In the genomic region with DNA sequence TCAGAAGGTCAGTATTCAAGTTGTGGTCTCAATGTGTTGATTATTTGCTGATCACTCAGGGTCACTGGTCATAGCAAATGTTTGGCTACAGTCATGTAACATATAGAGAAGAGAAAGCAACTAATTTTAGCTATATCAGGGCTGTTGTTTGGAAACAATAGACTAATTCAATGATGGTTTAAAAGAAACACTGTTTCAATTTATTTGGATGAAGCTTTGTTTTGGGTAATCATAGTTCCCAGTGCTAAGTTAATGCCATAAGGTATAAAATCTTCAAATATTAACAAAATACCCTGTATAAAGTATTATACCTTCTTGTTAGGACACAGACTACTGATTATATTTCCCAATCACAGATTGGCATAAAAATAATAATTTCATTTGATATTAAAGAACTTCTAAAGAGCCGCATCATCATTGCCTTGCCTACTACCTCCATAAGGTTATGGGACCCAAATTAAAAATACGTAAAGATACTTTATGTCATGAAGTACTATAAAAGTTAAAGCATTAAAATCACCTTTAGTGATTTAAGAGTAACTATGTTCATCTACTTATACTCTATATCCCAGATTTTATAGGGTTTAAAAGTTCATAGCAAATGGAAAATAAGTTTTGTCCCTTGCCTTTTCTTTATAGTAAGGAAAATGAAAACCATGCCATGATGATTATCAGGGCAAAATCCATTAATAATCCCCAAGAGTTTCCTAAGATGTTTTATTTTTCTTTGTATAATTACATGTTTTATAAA, we compare ENCODE assay signal across 9 cellular contexts. TPM values are rescaled to one million over a fixed set of nuclear protein-coding genes. Genes with fewer than 3 reads are reported as not detected.
DNase-seq lines count a peak whose midpoint lies in the region; ATAC-seq, FAIRE-seq and TF ChIP-seq lines count a peak whose summit lies in the region.
"Had no signal": no experiment of that assay in that cellular context is flagged by ENCODE, and none has a peak within 500 bp of the region (broad histone marks: within the 10 kb centered on the region; RNA-seq: fewer than 3 reads in every experiment).

No MANE protein-coding gene starts in this region.

- DNase-seq in brain microvascular endothelial cell (no peak), HK-2 (ENCODE audit: unreplicated experiment) (no peak), mesenteric fat pad (ENCODE audit: low spot score) (no peak), D721Med (ENCODE audit: insufficient read length, low spot score) (no peak)
- DNase-seq: NCI-H146 had no signal

- peaks cover 10% of the 10 kb centered on the region; the same call in 1 of the 2 replicates for H3K27me3 ChIP-seq in BLaER1
- peaks cover 29% of the 10 kb centered on the region for H3K27me3 ChIP-seq in HUES6 (ENCODE audit: control insufficient read depth, insufficient read depth, low read length)
- H3K27me3 ChIP-seq in brain microvascular endothelial cell (replicated peaks), result no peaks in the 10 kb centered on the region
- H3K27me3 ChIP-seq in muscle layer of duodenum (ENCODE audit: low read depth, low read length), result no peaks in the 10 kb centered on the region

- H3K9me3 ChIP-seq in BLaER1 (no peaks in the 10 kb centered on the region), HUES6 (ENCODE audit: control insufficient read depth, insufficient read depth, low read depth, low read length) (no peaks in the 10 kb centered on the region), muscle layer of duodenum (ENCODE audit: control insufficient read depth in 1 of 2, low read length in 2 of 2) (no peaks in the 10 kb centered on the region)

- H3K4me3 ChIP-seq in BLaER1, result peak overlapping the region; percentile 86
- H3K4me3 ChIP-seq in HUES6 (ENCODE audit: low read depth, low read length), result peak overlapping the region; percentile 26
- H3K4me3 ChIP-seq in brain microvascular endothelial cell (ENCODE audit: low read depth, low read length), result peak overlapping the region; percentile 80
- H3K4me3 ChIP-seq in muscle layer of duodenum (ENCODE audit: low read depth in 1 of 2, low read length in 2 of 2), result peak overlapping the region; percentile 96 to 97

- peaks cover 100% of the 10 kb centered on the region for H4K20me1 ChIP-seq in BLaER1

- H3K4me2 ChIP-seq in BLaER1, result peak overlapping the region; percentile 89

- H3K9ac ChIP-seq in BLaER1, result peak overlapping the region; percentile 98
- no peak overlapping the region for H3K9ac ChIP-seq in HUES6 (ENCODE audit: low read length)

- H3K27ac ChIP-seq in BLaER1, result peak overlapping the region; percentile 98
- H3K27ac ChIP-seq in HUES6 (ENCODE audit: low read depth, low read length), result no peak overlapping the region
- H3K27ac ChIP-seq in brain microvascular endothelial cell, result no peak overlapping the region
- H3K27ac ChIP-seq in muscle layer of duodenum (ENCODE audit: low read length), result peak overlapping the region; percentile 14

- H3K36me3 ChIP-seq in BLaER1 (peaks cover 13% of the 10 kb centered on the region), HUES6 (ENCODE audit: control insufficient read depth, insufficient read depth, low read length) (no peaks in the 10 kb centered on the region), brain microvascular endothelial cell (replicated peaks) (peaks cover 6% of the 10 kb centered on the region), muscle layer of duodenum (ENCODE audit: control insufficient read depth in 1 of 2, insufficient read depth in 2 of 2, low read length in 2 of 2) (peaks cover 12 to 14% of the 10 kb centered on the region in 2 donors)

- no peak for ATAC-seq in GM19023 (IDR thresholded peaks at IDR 0.05; ENCODE audit: unreplicated experiment)

- no peak for FAIRE-seq in D721Med (lab: Jason Lieb, UNC)

- in situ Hi-C loops in brain microvascular endothelial cell (cut with HindIII; ENCODE audit: low pct_ligation_motif_present, low sequenced_read_pairs), result no loop called here

- H3K4me1 ChIP-seq in BLaER1 (peaks cover 46% of the 10 kb centered on the region), HUES6 (ENCODE audit: control insufficient read depth, insufficient read depth, low read length) (peaks cover 61% of the 10 kb centered on the region), muscle layer of duodenum (ENCODE audit: control insufficient read depth in 1 of 2, insufficient read depth in 2 of 2, low read length in 2 of 2) (peaks cover 16 to 57% of the 10 kb centered on the region in 2 donors)

- TF ChIP-seq CTCF in brain microvascular endothelial cell (IDR thresholded peaks at IDR 0.05; ENCODE audit: low read depth, low read length, missing control alignments) (no peak), D721Med (IDR thresholded peaks at IDR 0.05; ENCODE audit: insufficient read depth, missing control alignments) (no peak)

RNA-seq across cellular contexts. Expression of a gene that starts 6.0 kb away (rescaled TPM):
- 116 TPM for total RNA-seq in mesenteric fat pad

Comparison
In these comparisons a context has a peak if more than half of its experiments do, and no peak if none do; other contexts are left out.
1. H3K27ac ChIP-seq: peak in BLaER1 (single experiment) and muscle layer of duodenum (single experiment); none in HUES6 (single experiment) and brain microvascular endothelial cell (single experiment).
2. H3K4me3 ChIP-seq: peak in every context shown above with its lines; median percentile 96 in muscle layer of duodenum; 86 in BLaER1; 80 in brain microvascular endothelial cell; 26 in HUES6.